25 cellular contexts compared by ENCODE assay signal in the genomic region with DNA sequence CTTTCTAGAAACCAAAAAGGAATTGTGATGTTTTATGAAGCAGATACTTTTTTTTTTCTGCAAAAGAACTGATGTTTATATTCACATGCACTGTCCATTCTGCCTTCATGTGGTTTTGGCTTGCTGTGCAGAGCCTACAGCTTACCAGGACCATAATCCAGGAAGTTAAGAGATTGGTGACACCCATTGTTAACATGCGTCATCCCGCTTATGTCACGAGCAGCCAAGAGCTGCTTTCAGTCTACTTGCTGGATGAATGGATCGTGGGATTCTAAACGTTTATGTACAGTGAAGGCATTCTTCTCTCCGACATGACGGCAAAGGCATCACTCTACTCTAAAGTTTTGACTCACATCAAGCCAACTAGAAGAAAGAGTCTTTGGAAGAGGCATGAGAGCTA.
"Had no signal": no experiment of that assay in that cellular context is flagged by ENCODE, and none has a peak within 500 bp of the region (broad histone marks: within the 10 kb centered on the region; RNA-seq: fewer than 3 reads in every experiment).

No MANE protein-coding gene starts in this region.

- H3K36me3 ChIP-seq: gastroesophageal sphincter, heart left ventricle, left lung, neutrophil, pancreas, right lobe of liver, thoracic aorta, tibial nerve, upper lobe of left lung had no signal

- H3K4me1 Mint-ChIP-seq: mesothelial cell of epicardium; naive B cell; stimulated activated naive B cell treated with anti-CD40 and anti-IgM and Interleukin-4, amounts not matched to agents 10 μg/mL and 1 μg/mL and 100 μg/mL, for 72 hours had no signal

- ATAC-seq: foreskin keratinocyte; gastroesophageal sphincter; heart left ventricle; left cardiac atrium; left lung; mucosa of descending colon; natural killer cell treated with Interleukin-12 subunit alpha and Interleukin-12 subunit beta and Interleukin-15 and Interleukin-18, amount 100 ng/mL, for 72 hours; pancreas; right lobe of liver; stimulated activated naive B cell treated with anti-CD40 and anti-IgM and Interleukin-4, amounts not matched to agents 10 μg/mL and 1 μg/mL and 100 μg/mL, for 72 hours had no signal

- H3K27ac Mint-ChIP-seq: mesothelial cell of epicardium; naive B cell; natural killer cell treated with Interleukin-12 subunit alpha and Interleukin-12 subunit beta and Interleukin-15 and Interleukin-18, amount 100 ng/mL, for 72 hours; stimulated activated naive B cell treated with anti-CD40 and anti-IgM and Interleukin-4, amounts not matched to agents 10 μg/mL and 1 μg/mL and 100 μg/mL, for 72 hours; stimulated activated naive CD8-positive, alpha-beta T cell treated with anti-CD3 and anti-CD28 coated beads, Interleukin-15, Interleukin-2, amounts not matched to agents 100 ng/mL and 50 ng/mL, for 24 hours had no signal

- H3K27me3 ChIP-seq: gastroesophageal sphincter, left lung, neutrophil, pancreas, right lobe of liver, tibial nerve, upper lobe of left lung had no signal

- H3K9me3 ChIP-seq: gastroesophageal sphincter, heart left ventricle, left lung, mucosa of descending colon, neutrophil, pancreas, right lobe of liver, thoracic aorta, tibial nerve, upper lobe of left lung had no signal

- H3K27me3 Mint-ChIP-seq: natural killer cell treated with Interleukin-12 subunit alpha and Interleukin-12 subunit beta and Interleukin-15 and Interleukin-18, amount 100 ng/mL, for 72 hours; stimulated activated naive B cell treated with anti-CD40 and anti-IgM and Interleukin-4, amounts not matched to agents 10 μg/mL and 1 μg/mL and 100 μg/mL, for 72 hours had no signal

- DNase-seq: dorsolateral prefrontal cortex; effector CD4-positive, alpha-beta T cell; foreskin keratinocyte; heart left ventricle; left cardiac atrium; left lung; mesenchymal stem cell; mucosa of descending colon; naive B cell; pancreas; right lobe of liver; small intestine; stimulated activated CD4-positive, alpha-beta T cell treated with anti-CD3 and anti-CD28 coated beads, Interleukin-15, amount 100 ng/mL, for 24 hours; stimulated activated CD4-positive, alpha-beta T cell treated with anti-CD3 and anti-CD28 coated beads, Interleukin-2, amount 100 ng/mL, for 48 hours; stimulated activated naive B cell treated with anti-CD40 and anti-IgM and Interleukin-4, amounts not matched to agents 10 μg/mL and 1 μg/mL and 100 μg/mL, for 72 hours; upper lobe of left lung had no signal

- H3K4me3 Mint-ChIP-seq: mesothelial cell of epicardium; naive B cell; natural killer cell treated with Interleukin-12 subunit alpha and Interleukin-12 subunit beta and Interleukin-15 and Interleukin-18, amount 100 ng/mL, for 72 hours; neural crest cell; stimulated activated naive B cell treated with anti-CD40 and anti-IgM and Interleukin-4, amounts not matched to agents 10 μg/mL and 1 μg/mL and 100 μg/mL, for 72 hours; stimulated activated naive CD8-positive, alpha-beta T cell treated with anti-CD3 and anti-CD28 coated beads, Interleukin-15, Interleukin-2, amounts not matched to agents 100 ng/mL and 50 ng/mL, for 24 hours had no signal

- H3K9me3 Mint-ChIP-seq: mesothelial cell of epicardium, neural crest cell had no signal

- H3K27ac ChIP-seq: dorsolateral prefrontal cortex, foreskin keratinocyte, gastroesophageal sphincter, heart left ventricle, hepatocyte, left lung, neutrophil, pancreas, right lobe of liver, thoracic aorta, tibial nerve, upper lobe of left lung had no signal

- H3K4me1 ChIP-seq: foreskin keratinocyte, gastroesophageal sphincter, heart left ventricle, left lung, pancreas, right lobe of liver, tibial nerve, upper lobe of left lung had no signal

- H3K36me3 Mint-ChIP-seq: mesothelial cell of epicardium; naive B cell; natural killer cell treated with Interleukin-12 subunit alpha and Interleukin-12 subunit beta and Interleukin-15 and Interleukin-18, amount 100 ng/mL, for 72 hours; stimulated activated naive B cell treated with anti-CD40 and anti-IgM and Interleukin-4, amounts not matched to agents 10 μg/mL and 1 μg/mL and 100 μg/mL, for 72 hours had no signal

- H3K4me3 ChIP-seq: dorsolateral prefrontal cortex, gastroesophageal sphincter, heart left ventricle, hepatocyte, left lung, mucosa of descending colon, pancreas, right lobe of liver, thoracic aorta, tibial nerve, upper lobe of left lung had no signal
